In the genomic region with DNA sequence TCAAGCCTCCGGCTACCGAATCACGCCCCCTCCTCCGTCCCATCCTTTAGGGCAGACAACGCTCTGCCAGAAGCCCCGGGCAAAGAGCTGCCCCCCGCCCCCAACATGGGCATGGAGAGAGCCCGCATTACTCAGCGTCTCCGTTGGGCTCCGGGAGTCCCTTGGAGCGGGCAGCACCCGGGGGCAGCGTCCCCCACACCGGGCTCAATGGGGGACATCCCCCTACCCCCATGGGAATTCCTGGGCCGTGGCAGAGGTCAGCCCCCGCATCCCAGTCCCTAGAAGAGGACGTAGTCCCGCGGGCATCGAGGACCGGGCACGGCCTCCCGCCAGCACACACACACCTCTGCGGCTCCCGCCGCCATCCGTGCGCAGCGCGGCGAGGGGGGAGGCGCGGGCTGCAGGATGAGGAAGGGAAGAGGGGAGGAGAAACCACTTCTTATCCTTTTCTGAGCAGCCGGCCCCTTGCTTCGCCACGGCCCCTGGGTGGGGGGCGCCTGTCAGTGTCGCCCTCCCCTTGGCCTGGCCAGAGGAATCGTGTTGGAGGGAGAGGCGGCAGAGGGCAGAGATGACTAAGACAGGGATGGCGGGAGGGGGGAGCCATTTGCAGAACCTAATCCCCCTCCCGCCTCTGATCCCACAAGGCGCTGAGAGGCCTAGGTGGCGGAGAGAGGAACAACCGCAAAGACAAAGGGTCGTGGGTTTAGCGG, we compare ENCODE assay signal across 9 cellular contexts. TPM values are rescaled to one million over a fixed set of nuclear protein-coding genes. Genes with fewer than 3 reads are reported as not detected.
DNase-seq lines count a peak whose midpoint lies in the region; ATAC-seq and TF ChIP-seq lines count a peak whose summit lies in the region.
"Had no signal": no experiment of that assay in that cellular context is flagged by ENCODE, and none has a peak within 500 bp of the region (broad histone marks: within the 10 kb centered on the region; RNA-seq: fewer than 3 reads in every experiment).

No MANE protein-coding gene starts in this region.

- CTCF ChIA-PET in activated CD4-positive, alpha-beta T cell treated with anti-CD3 and anti-CD28 coated beads, Interleukin-2, amount 10 ng/mL, durations not matched to agents 7 days and 5 days (lab: Charles Lee) = interaction anchor here (1.0 to 1.1 kb wide), 2 partner anchors 9 to 18 kb away, joined by 3 to 7 read pairs; no protein-coding TSS in a partner anchor
- CTCF ChIA-PET in activated CD4-positive, alpha-beta memory T cell treated with anti-CD3 and anti-CD28 coated beads, Interleukin-2, amount 10 ng/mL, durations not matched to agents 7 days and 5 days (lab: Charles Lee) = no interaction called here

- ATAC-seq in HG02623 (IDR thresholded peaks at IDR 0.05; ENCODE audit: unreplicated experiment) = no peak

- no peak for DNase-seq in activated CD4-positive, alpha-beta T cell treated with anti-CD3 and anti-CD28 coated beads, Interleukin-2, amount 10 ng/mL, durations not matched to agents 7 days and 5 days
- no peak for DNase-seq in activated CD4-positive, alpha-beta T cell treated with anti-CD3 and anti-CD28 coated beads, Interleukin-2, amount 50 U/mL, for 4 hours
- peak; percentile 18 for DNase-seq in NCI-H128 (lab: John Stamatoyannopoulos, UW; ENCODE audit: unreplicated experiment)
- DNase-seq in activated CD4-positive, alpha-beta memory T cell treated with anti-CD3 and anti-CD28 coated beads, Interleukin-2, amount 10 ng/mL, durations not matched to agents 7 days and 5 days = peak; percentile 24
- DNase-seq in head of caudate nucleus = peak in 29 of 42 donors; percentile 19 to 78 (median 51)
- peak; percentile 82 for DNase-seq in posterior vena cava (ENCODE audit: low spot score)
- DNase-seq in GM13976 (ENCODE audit: low spot score) = no peak

- H3K9me3 Mint-ChIP-seq in activated CD4-positive, alpha-beta T cell treated with anti-CD3 and anti-CD28 coated beads, Interleukin-2, amount 10 ng/mL, durations not matched to agents 7 days and 5 days = no peaks in the 10 kb centered on the region
- no peaks in the 10 kb centered on the region for H3K9me3 Mint-ChIP-seq in activated CD4-positive, alpha-beta memory T cell treated with anti-CD3 and anti-CD28 coated beads, Interleukin-2, amount 10 ng/mL, durations not matched to agents 7 days and 5 days
- H3K9me3 Mint-ChIP-seq: activated naive CD4-positive, alpha-beta T cell treated with anti-CD3 and anti-CD28 coated beads, Interleukin-2, amount 50 U/mL, for 72 hours had no signal

- no peak for TF ChIP-seq CTCF in GM13976 (IDR thresholded peaks at IDR 0.05; ENCODE audit: borderline replicate concordance, control extremely low read depth, extremely low read depth, insufficient read depth, missing control alignments)

- POLR2A ChIA-PET in activated CD4-positive, alpha-beta T cell treated with anti-CD3 and anti-CD28 coated beads, Interleukin-2, amount 10 ng/mL, durations not matched to agents 7 days and 5 days (lab: Charles Lee) = no interaction called here
- POLR2A ChIA-PET in activated CD4-positive, alpha-beta memory T cell treated with anti-CD3 and anti-CD28 coated beads, Interleukin-2, amount 10 ng/mL, durations not matched to agents 7 days and 5 days (lab: Charles Lee) = no interaction called here

- in situ Hi-C loops in GM13976 (cut with MboI; ENCODE audit: low sequenced_read_pairs, unreplicated experiment) = no loop called here

- H3K4me1 Mint-ChIP-seq in activated CD4-positive, alpha-beta T cell treated with anti-CD3 and anti-CD28 coated beads, Interleukin-2, amount 10 ng/mL, durations not matched to agents 7 days and 5 days = peaks cover 10% of the 10 kb centered on the region
- H3K4me1 Mint-ChIP-seq in activated CD4-positive, alpha-beta memory T cell treated with anti-CD3 and anti-CD28 coated beads, Interleukin-2, amount 10 ng/mL, durations not matched to agents 7 days and 5 days = peaks cover 12% of the 10 kb centered on the region

- peak overlapping the region; percentile 45 for H3K4me3 Mint-ChIP-seq in activated CD4-positive, alpha-beta T cell treated with anti-CD3 and anti-CD28 coated beads, Interleukin-2, amount 10 ng/mL, durations not matched to agents 7 days and 5 days
- H3K4me3 Mint-ChIP-seq in activated CD4-positive, alpha-beta memory T cell treated with anti-CD3 and anti-CD28 coated beads, Interleukin-2, amount 10 ng/mL, durations not matched to agents 7 days and 5 days = peak overlapping the region; percentile 44

- H3K36me3 Mint-ChIP-seq in activated CD4-positive, alpha-beta T cell treated with anti-CD3 and anti-CD28 coated beads, Interleukin-2, amount 10 ng/mL, durations not matched to agents 7 days and 5 days (ENCODE audit: low read depth) = no peaks in the 10 kb centered on the region
- no peaks in the 10 kb centered on the region for H3K36me3 Mint-ChIP-seq in activated CD4-positive, alpha-beta memory T cell treated with anti-CD3 and anti-CD28 coated beads, Interleukin-2, amount 10 ng/mL, durations not matched to agents 7 days and 5 days (ENCODE audit: low read depth)
- H3K36me3 Mint-ChIP-seq: activated naive CD4-positive, alpha-beta T cell treated with anti-CD3 and anti-CD28 coated beads, Interleukin-2, amount 50 U/mL, for 72 hours had no signal

- peaks cover 27% of the 10 kb centered on the region for H3K27me3 Mint-ChIP-seq in activated CD4-positive, alpha-beta T cell treated with anti-CD3 and anti-CD28 coated beads, Interleukin-2, amount 10 ng/mL, durations not matched to agents 7 days and 5 days
- H3K27me3 Mint-ChIP-seq in activated CD4-positive, alpha-beta memory T cell treated with anti-CD3 and anti-CD28 coated beads, Interleukin-2, amount 10 ng/mL, durations not matched to agents 7 days and 5 days = peaks cover 35% of the 10 kb centered on the region

- intact Hi-C loops in head of caudate nucleus (cut with DNase I) (no loop called here), posterior vena cava (cut with DNase I) (no loop called here)

- no peak overlapping the region for H3K27ac Mint-ChIP-seq in activated CD4-positive, alpha-beta T cell treated with anti-CD3 and anti-CD28 coated beads, Interleukin-2, amount 10 ng/mL, durations not matched to agents 7 days and 5 days
- H3K27ac Mint-ChIP-seq in activated CD4-positive, alpha-beta memory T cell treated with anti-CD3 and anti-CD28 coated beads, Interleukin-2, amount 10 ng/mL, durations not matched to agents 7 days and 5 days = no peak overlapping the region

RNA-seq across cellular contexts. Expression of a gene that starts 0.8 kb away (rescaled TPM):
- 1 to 10 TPM in 1 of 2 experiments, under 1 TPM in 1; 0.60 to 1.0 TPM for total RNA-seq in activated CD4-positive, alpha-beta T cell treated with anti-CD3 and anti-CD28 coated beads, Interleukin-2, amount 10 ng/mL, durations not matched to agents 7 days and 5 days
- under 1 TPM; 0.30 to 0.40 TPM for total RNA-seq in activated CD4-positive, alpha-beta memory T cell treated with anti-CD3 and anti-CD28 coated beads, Interleukin-2, amount 10 ng/mL, durations not matched to agents 7 days and 5 days
- total RNA-seq in posterior vena cava = 10 to 100 TPM; 19.0 to 46.5 TPM

RNA-seq across cellular contexts. Expression of a gene that starts 12.6 kb away (rescaled TPM):
- total RNA-seq in activated CD4-positive, alpha-beta T cell treated with anti-CD3 and anti-CD28 coated beads, Interleukin-2, amount 10 ng/mL, durations not matched to agents 7 days and 5 days = 100 to 1,000 TPM; 128 to 129 TPM
- total RNA-seq in activated CD4-positive, alpha-beta memory T cell treated with anti-CD3 and anti-CD28 coated beads, Interleukin-2, amount 10 ng/mL, durations not matched to agents 7 days and 5 days = 100 to 1,000 TPM; 112 to 116 TPM
- total RNA-seq in posterior vena cava = 10 to 100 TPM; 88.3 to 99.4 TPM

RNA-seq across cellular contexts. Expression of a gene that starts 43.9 kb away (rescaled TPM):
- 10 to 100 TPM; 92.5 to 94.2 TPM for total RNA-seq in activated CD4-positive, alpha-beta T cell treated with anti-CD3 and anti-CD28 coated beads, Interleukin-2, amount 10 ng/mL, durations not matched to agents 7 days and 5 days
- 10 to 100 TPM; 91.3 to 94.1 TPM for total RNA-seq in activated CD4-positive, alpha-beta memory T cell treated with anti-CD3 and anti-CD28 coated beads, Interleukin-2, amount 10 ng/mL, durations not matched to agents 7 days and 5 days
- 10 to 100 TPM; 41.9 to 49.1 TPM for total RNA-seq in posterior vena cava

RNA-seq across cellular contexts. Expression of a gene that starts 54.7 kb away (rescaled TPM):
- total RNA-seq in activated CD4-positive, alpha-beta T cell treated with anti-CD3 and anti-CD28 coated beads, Interleukin-2, amount 10 ng/mL, durations not matched to agents 7 days and 5 days = not detected
- total RNA-seq in activated CD4-positive, alpha-beta memory T cell treated with anti-CD3 and anti-CD28 coated beads, Interleukin-2, amount 10 ng/mL, durations not matched to agents 7 days and 5 days = not detected
- total RNA-seq in posterior vena cava = under 1 TPM; 0.67 to 0.69 TPM
- total RNA-seq: activated naive CD4-positive, alpha-beta T cell treated with anti-CD3 and anti-CD28 coated beads, Interleukin-2, amount 50 U/mL, for 72 hours had no signal

Comparison
In these comparisons a context has a peak if more than half of its experiments do, and no peak if none do; other contexts are left out.
1. DNase-seq: peak in NCI-H128 (single experiment), activated CD4-positive, alpha-beta memory T cell treated with anti-CD3 and anti-CD28 coated beads, Interleukin-2, amount 10 ng/mL, durations not matched to agents 7 days and 5 days (single experiment), head of caudate nucleus (29 of 42) and posterior vena cava (single experiment); none in activated CD4-positive, alpha-beta T cell treated with anti-CD3 and anti-CD28 coated beads, Interleukin-2, amount 10 ng/mL, durations not matched to agents 7 days and 5 days (single experiment), activated CD4-positive, alpha-beta T cell treated with anti-CD3 and anti-CD28 coated beads, Interleukin-2, amount 50 U/mL, for 4 hours (0 of 2) and GM13976 (single experiment).
2. RNA of a gene that starts 0.8 kb away (total RNA-seq): 19.0 to 46.5 TPM in posterior vena cava; 0.60 to 1.0 TPM in activated CD4-positive, alpha-beta T cell treated with anti-CD3 and anti-CD28 coated beads, Interleukin-2, amount 10 ng/mL, durations not matched to agents 7 days and 5 days and 0.30 to 0.40 TPM in activated CD4-positive, alpha-beta memory T cell treated with anti-CD3 and anti-CD28 coated beads, Interleukin-2, amount 10 ng/mL, durations not matched to agents 7 days and 5 days; every median in the first group is over 4 times any median in the second.